1 cellular context compared by ENCODE assay signal in genomic region chr6:118356686-118357085, GRCh38.
TF ChIP-seq lines count a peak whose summit lies in the region.

No MANE protein-coding gene starts in this region.

TF ChIP-seq in GM23338, 12 proteins besides CTCF, POLR2A, EP300 and RAD21 (continued from another document):
- TF ChIP-seq STAT1 (IDR thresholded peaks at IDR 0.05; ENCODE audit: unreplicated experiment) (no peak), ZNF114 (CRISPR knock-in tag; IDR thresholded peaks at IDR 0.05) (no peak), NANOG (IDR thresholded peaks at IDR 0.05; ENCODE audit: borderline replicate concordance) (no peak), EZH2phosphoT487 (IDR thresholded peaks at IDR 0.05; ENCODE audit: unreplicated experiment) (no peak), POLR2AphosphoS5 (IDR thresholded peaks at IDR 0.05; ENCODE audit: low read depth) (no peak), REST (IDR thresholded peaks at IDR 0.05; ENCODE audit: unreplicated experiment) (no peak)
